In genomic region chr4:118037955-118038354, GRCh38 we compare ENCODE assay signal across 19 cellular contexts. TPM values are rescaled to one million over a fixed set of nuclear protein-coding genes. Genes with fewer than 3 reads are reported as not detected.
DNase-seq lines count a peak whose midpoint lies in the region; ATAC-seq, FAIRE-seq and TF ChIP-seq lines count a peak whose summit lies in the region.
"Had no signal": no experiment of that assay in that cellular context is flagged by ENCODE, and none has a peak within 500 bp of the region (broad histone marks: within the 10 kb centered on the region; RNA-seq: fewer than 3 reads in every experiment).

No MANE protein-coding gene starts in this region.

- ATAC-seq in A549 (no peak), lower lobe of right lung (no peak)

- in situ Hi-C loops in G401 (cut with HindIII; ENCODE audit: low sequenced_read_pairs), result no loop called here

- TF ChIP-seq CTCF in A549 (IDR thresholded peaks at IDR 0.05) (no peak), brain (conservative IDR thresholded peaks at IDR 0.05) (no peak), lower lobe of right lung (IDR thresholded peaks at IDR 0.05) (no peak)

- FAIRE-seq in A549 (lab: Jason Lieb, UNC), result no peak
- FAIRE-seq: GM12891, GM18507, H54 had no signal

- no peak overlapping the region for H3K4me3 ChIP-seq in A549
- H3K4me3 ChIP-seq in lower lobe of right lung, result no peak overlapping the region
- H3K4me3 ChIP-seq: HAP-1 had no signal

- POLR2A ChIA-PET in A549 (lab: Yijun Ruan, JAX), result no interaction called here

- no peak overlapping the region for H3K4me2 ChIP-seq in A549

- no peak for TF ChIP-seq EP300 in A549 (IDR thresholded peaks at IDR 0.05)

- H3K27me3 Mint-ChIP-seq in brain, result peaks cover 5% of the 10 kb centered on the region

- no peak for DNase-seq in A549 (ENCODE audit: low read depth in 1 of 2, low spot score in 1 of 2)
- DNase-seq in G401 (ENCODE audit: low spot score), result peak; percentile 31
- no peak for DNase-seq in RPMI8226
- DNase-seq in cerebellar nuclear complex (lab: John Stamatoyannopoulos, UW), result no peak
- no peak for DNase-seq in lower lobe of right lung
- DNase-seq: 8988T; Calu3; CD4-positive, alpha-beta memory T cell; COR-L47; EL; GF-D8; GOT3; HFFc6 had no signal

- H3K27ac ChIP-seq in A549, result no peak overlapping the region
- H3K27ac ChIP-seq in lower lobe of right lung, result no peak overlapping the region

- peaks cover 0 to 3% (median 0%) of the 10 kb centered on the region in 5 experiments for H3K9me3 Mint-ChIP-seq in brain
- H3K9me3 Mint-ChIP-seq: HFFc6 had no signal

- H3K27ac Mint-ChIP-seq in brain, result peak overlapping the region in 1 of 5 experiments; percentile 5
- H3K27ac Mint-ChIP-seq: CD4-positive, alpha-beta memory T cell; HFFc6 had no signal

- TF ChIP-seq POLR2A in A549 (IDR thresholded peaks at IDR 0.05; ENCODE audit: low read length), result no peak

- CTCF ChIA-PET in A549 (lab: Yijun Ruan, JAX), result no interaction called here

- intact Hi-C loops in lower lobe of right lung (cut with DNase I), result no loop called here

- H3K4me1 ChIP-seq in A549, result no peaks in the 10 kb centered on the region
- no peaks in the 10 kb centered on the region for H3K4me1 ChIP-seq in lower lobe of right lung

- peak overlapping the region in 3 of 5 experiments; percentile 1 to 36 (median 5) for H3K4me3 Mint-ChIP-seq in brain
- H3K4me3 Mint-ChIP-seq: CD4-positive, alpha-beta memory T cell; HFFc6 had no signal

- H3K4me1 Mint-ChIP-seq in brain, result peaks cover 18% of the 10 kb centered on the region

- peaks cover 26% of the 10 kb centered on the region for H3K27me3 ChIP-seq in lower lobe of right lung (ENCODE audit: low read depth)

- H3K36me3 ChIP-seq in lower lobe of right lung, result no peaks in the 10 kb centered on the region
- H3K36me3 ChIP-seq: HAP-1 had no signal

- 0% methylated on average over 1 of the region's 1 CpG for WGBS in A549 (ENCODE audit: missing lambda C conversion rate)

- no peak for TF ChIP-seq RAD21 in A549 (conservative IDR thresholded peaks at IDR 0.05 in 1 of 2, IDR thresholded peaks at IDR 0.05 in 1 of 2)

- peaks cover 18% of the 10 kb centered on the region for H3K36me3 Mint-ChIP-seq in brain
- H3K36me3 Mint-ChIP-seq: CD4-positive, alpha-beta memory T cell had no signal

- H3K9me3 ChIP-seq in A549 (no peaks in the 10 kb centered on the region), lower lobe of right lung (no peaks in the 10 kb centered on the region)
- H3K9me3 ChIP-seq: HAP-1 had no signal

TF ChIP-seq in A549, 52 proteins besides CTCF, POLR2A, EP300 and RAD21:
- TF ChIP-seq RCOR1 (IDR thresholded peaks at IDR 0.05; ENCODE audit: low read depth, low read length), result no peak
- peak; percentile 10 for TF ChIP-seq MAFK (IDR thresholded peaks at IDR 0.05; ENCODE audit: partially characterized antibody)

RNA-seq across cellular contexts. Expression of gene NDST3, which starts 3.7 kb away (rescaled TPM):
- polyA plus RNA-seq in A549 (2011; rRNA removed) (not detected in 2 replicates), A549 (2017; fragmentation: RNase III; extraction: RNeasy Plus Mini Kit Qiagen cat#74134 plus additional on column Dnase treatment) (not detected in 3 replicates), brain (ENCODE audit: insufficient read depth, low read depth, low replicate concordance) (0.17 TPM)
- not detected in 2 replicates for polyA plus RNA-seq in A549 (2012; cell fraction: cytosol; rRNA removed)
- polyA plus RNA-seq in A549 (2012; cell fraction: nucleus; rRNA removed), result not detected in 2 replicates
- not detected in 2 replicates for polyA minus RNA-seq in A549 (2011; rRNA and poly(A)+ RNA removed)
- not detected in 2 replicates for total RNA-seq in G401 (2014; rRNA removed; shearing (Covaris generic))
- total RNA-seq in lower lobe of right lung, result 0.06 TPM
- total RNA-seq: CD4-positive, alpha-beta memory T cell; HFFc6 had no signal
- polyA plus RNA-seq: BJ; CD4-positive, alpha-beta memory T cell had no signal
